9 cellular contexts compared by ENCODE assay signal in the genomic region with DNA sequence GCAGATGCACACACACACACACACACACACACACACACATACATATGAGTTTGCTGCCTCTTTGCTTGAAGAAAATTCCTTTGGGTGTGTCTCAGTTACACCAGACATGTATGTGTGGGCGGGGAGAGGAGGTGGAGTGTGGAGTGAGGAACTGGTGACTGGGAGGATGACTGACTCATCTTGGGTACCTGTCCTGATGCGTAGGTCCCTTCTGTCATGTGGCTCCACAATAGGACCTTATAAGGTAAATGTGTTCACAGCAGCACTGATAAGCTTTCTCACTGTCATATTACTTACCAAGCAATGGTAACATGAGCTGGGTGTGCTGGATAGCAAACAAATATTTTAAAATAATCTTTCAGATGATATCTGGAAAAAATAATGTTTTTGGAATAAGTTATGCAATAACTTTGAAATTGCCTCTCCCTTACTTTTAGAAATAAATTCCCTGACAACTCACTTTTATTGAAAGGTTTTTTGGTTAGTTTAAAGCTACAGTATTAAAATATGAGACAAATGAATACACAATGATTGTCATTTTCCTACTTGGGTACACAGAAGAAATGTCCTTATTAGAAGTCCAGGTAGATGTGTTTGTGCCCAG. TPM values are rescaled to one million over a fixed set of nuclear protein-coding genes. Genes with fewer than 3 reads are reported as not detected.
DNase-seq lines count a peak whose midpoint lies in the region; ATAC-seq, FAIRE-seq and TF ChIP-seq lines count a peak whose summit lies in the region.
"Had no signal": no experiment of that assay in that cellular context is flagged by ENCODE, and none has a peak within 500 bp of the region (broad histone marks: within the 10 kb centered on the region; RNA-seq: fewer than 3 reads in every experiment).

No MANE protein-coding gene starts in this region.

- no peak overlapping the region for H3K4ac ChIP-seq in trophoblast cell (ENCODE audit: low read depth, low read length)
- H3K4ac ChIP-seq in mesenchymal stem cell (ENCODE audit: low read depth in 1 of 2, low read length in 2 of 2): no peak overlapping the region

- peak; percentile 77 for ATAC-seq in HG02885 (IDR thresholded peaks at IDR 0.05; ENCODE audit: poor library complexity, unreplicated experiment)

- H4K12ac ChIP-seq in trophoblast cell (ENCODE audit: low read depth, low read length): no peak overlapping the region

- H3K4me2 ChIP-seq in trophoblast cell (ENCODE audit: low read length) (no peak overlapping the region), mesenchymal stem cell (ENCODE audit: low read length, poor library complexity, severe bottlenecking) (no peak overlapping the region)

- H3K79me2 ChIP-seq in trophoblast cell (ENCODE audit: control insufficient read depth, insufficient read depth, low read length, poor library complexity): no peaks in the 10 kb centered on the region

- H4K91ac ChIP-seq in trophoblast cell (ENCODE audit: low read depth, low read length) (no peak overlapping the region), mesenchymal stem cell (ENCODE audit: low read length) (no peak overlapping the region)

- H2BK5ac ChIP-seq in trophoblast cell (ENCODE audit: low read depth, low read length, poor library complexity): no peak overlapping the region
- no peak overlapping the region for H2BK5ac ChIP-seq in mesenchymal stem cell (ENCODE audit: low read depth, low read length, poor library complexity, severe bottlenecking)

- no peak overlapping the region for H3K27ac ChIP-seq in trophoblast cell (ENCODE audit: low read depth, low read length)
- H3K27ac ChIP-seq in mesenchymal stem cell (ENCODE audit: low read length, poor library complexity, severe bottlenecking): no peak overlapping the region

- H3K18ac ChIP-seq in trophoblast cell (ENCODE audit: low read length) (no peak overlapping the region), mesenchymal stem cell (ENCODE audit: low read depth in 1 of 2, low read length in 2 of 2) (no peak overlapping the region)

- H3K14ac ChIP-seq in trophoblast cell (ENCODE audit: low read length) (no peak overlapping the region), mesenchymal stem cell (ENCODE audit: low read length in 2 of 2) (no peak overlapping the region)

- H3K9me3 ChIP-seq in trophoblast cell (ENCODE audit: insufficient read depth, low read depth, low read length) (no peaks in the 10 kb centered on the region), mesenchymal stem cell (ENCODE audit: control insufficient read depth, low read length) (no peaks in the 10 kb centered on the region)

- H3K9ac ChIP-seq in trophoblast cell (ENCODE audit: low read length) (no peak overlapping the region), mesenchymal stem cell (ENCODE audit: low read length) (no peak overlapping the region)

- H3K36me3 ChIP-seq in trophoblast cell (ENCODE audit: control insufficient read depth in 1 of 2, insufficient read depth in 2 of 2, low read length in 2 of 2): no peaks in the 10 kb centered on the region
- no peaks in the 10 kb centered on the region for H3K36me3 ChIP-seq in mesenchymal stem cell (ENCODE audit: control insufficient read depth in 1 of 2, insufficient read depth in 2 of 2, low read depth in 1 of 2, low read length in 2 of 2)

- H3K79me1 ChIP-seq in trophoblast cell (ENCODE audit: low read length) (no peaks in the 10 kb centered on the region), mesenchymal stem cell (replicated peaks; ENCODE audit: low read length, poor library complexity, severe bottlenecking) (no peaks in the 10 kb centered on the region)

- H2AK5ac ChIP-seq in trophoblast cell (ENCODE audit: low read length) (no peak overlapping the region), mesenchymal stem cell (ENCODE audit: low read length, severe bottlenecking) (no peak overlapping the region)

- TF ChIP-seq POLR2A in GM12892 (IDR thresholded peaks at IDR 0.05; ENCODE audit: low read depth, low read length): no peak

- H4K8ac ChIP-seq in trophoblast cell (ENCODE audit: low read depth, low read length) (no peak overlapping the region), mesenchymal stem cell (ENCODE audit: low read length) (no peak overlapping the region)

- no peak overlapping the region for H2BK12ac ChIP-seq in trophoblast cell (ENCODE audit: low read length)
- H2BK12ac ChIP-seq in mesenchymal stem cell (ENCODE audit: low read length in 2 of 2): no peak overlapping the region

- no peak overlapping the region for H2BK15ac ChIP-seq in mesenchymal stem cell (ENCODE audit: low read depth, poor library complexity, severe bottlenecking)

- no peak overlapping the region for H2BK120ac ChIP-seq in trophoblast cell (ENCODE audit: insufficient read depth, low read length, poor library complexity)
- no peak overlapping the region for H2BK120ac ChIP-seq in mesenchymal stem cell (ENCODE audit: low read depth, low read length)

- no peak overlapping the region for H2AFZ ChIP-seq in trophoblast cell (ENCODE audit: insufficient read depth, low read length, poor library complexity)
- no peak overlapping the region for H2AFZ ChIP-seq in mesenchymal stem cell (ENCODE audit: low read depth, low read length)

- no peak for DNase-seq in GM12892 (ENCODE audit: insufficient read length)
- DNase-seq in activated T-cell treated with anti-CD3 and anti-CD28 coated beads for 4 hours: peak; percentile 49
- DNase-seq in trophoblast cell: peak; percentile 88 to 90
- no peak for DNase-seq in mesenchymal stem cell
- DNase-seq in retina: no peak
- DNase-seq in NCI-H2107 (lab: John Stamatoyannopoulos, UW): no peak
- no peak for DNase-seq in frontal cortex (ENCODE audit: low spot score in 2 of 2)

- peak; percentile 72 for FAIRE-seq in GM12892 (lab: Jason Lieb, UNC)
- FAIRE-seq in frontal cortex (lab: Jason Lieb, UNC): no peak

- H3K4me3 ChIP-seq in trophoblast cell (ENCODE audit: low read depth, low read length): no peak overlapping the region
- H3K4me3 ChIP-seq in mesenchymal stem cell (ENCODE audit: insufficient read depth in 1 of 2, low read depth in 1 of 2, low read length in 2 of 2): no peak overlapping the region
- H3K4me3 ChIP-seq: skin epidermis had no signal

- no peaks in the 10 kb centered on the region for H3K4me1 ChIP-seq in trophoblast cell (ENCODE audit: control insufficient read depth in 1 of 2, insufficient read depth in 2 of 2, low read length in 2 of 2)
- no peaks in the 10 kb centered on the region for H3K4me1 ChIP-seq in mesenchymal stem cell (ENCODE audit: control insufficient read depth, insufficient read depth, low read depth, low read length)

- no peaks in the 10 kb centered on the region for H3K27me3 ChIP-seq in trophoblast cell (ENCODE audit: insufficient read depth, low read length)
- H3K27me3 ChIP-seq in mesenchymal stem cell (ENCODE audit: control insufficient read depth in 1 of 2, insufficient read depth in 1 of 2, low read length in 2 of 2): peaks cover 8 to 17% of the 10 kb centered on the region in 2 experiments

- no CpG with 5 or more reads among the region's 2 CpGs for WGBS in trophoblast cell (ENCODE audit: extremely low coverage, insufficient coverage, insufficient read length)
- 82% methylated on average over 1 of the region's 2 CpGs for WGBS in mesenchymal stem cell

- no peak overlapping the region for H3K23ac ChIP-seq in trophoblast cell (ENCODE audit: low read length)
- H3K23ac ChIP-seq in mesenchymal stem cell (ENCODE audit: low read length in 2 of 2): no peak overlapping the region

RNA-seq across cellular contexts. Expression of a gene that starts 45.2 kb away (rescaled TPM):
- 0.06 TPM for polyA plus RNA-seq in GM12892 (2012; ENCODE audit: missing spikeins)
- 1.3 and 1.6 TPM in 2 replicates for polyA plus RNA-seq in trophoblast cell (2013)
- under 0.01 TPM for polyA plus RNA-seq in mesenchymal stem cell (2013, experiment 1 of 2)
- polyA plus RNA-seq in mesenchymal stem cell (2013, experiment 2 of 2): not detected
- 0.41 TPM for total RNA-seq in frontal cortex

Comparison
In these comparisons a context has a peak if more than half of its experiments do, and no peak if none do; other contexts are left out.
1. DNase-seq: peak in activated T-cell treated with anti-CD3 and anti-CD28 coated beads for 4 hours (single experiment) and trophoblast cell (2 of 2); none in GM12892 (single experiment), mesenchymal stem cell (single experiment), retina (single experiment), NCI-H2107 (single experiment) and frontal cortex (0 of 2).